ENCODE assay signal across 1 cellular context in genomic region chr10:102121739-102122372, GRCh38.
TF ChIP-seq lines count a peak whose summit lies in the region.

No MANE protein-coding gene starts in this region.

TF ChIP-seq in HCT116, 20 proteins besides CTCF, POLR2A, EP300 and RAD21 (continued from another document):
- TF ChIP-seq ZBTB33 (IDR thresholded peaks at IDR 0.05; ENCODE audit: extremely low read depth, insufficient replicate concordance, low read length) (no peak), SP1 (IDR thresholded peaks at IDR 0.05; ENCODE audit: low read depth) (no peak), YY1 (IDR thresholded peaks at IDR 0.05; ENCODE audit: extremely low read depth, insufficient replicate concordance, low read depth, low read length) (no peak), EZH2phosphoT487 (IDR thresholded peaks at IDR 0.05; ENCODE audit: borderline replicate concordance) (no peak), JUND (IDR thresholded peaks at IDR 0.05) (no peak), EGR1 (IDR thresholded peaks at IDR 0.05; ENCODE audit: low read depth) (no peak), CBX3 (IDR thresholded peaks at IDR 0.05; ENCODE audit: low read depth) (no peak), SRF (IDR thresholded peaks at IDR 0.05; ENCODE audit: low read depth) (no peak), ATF3 (IDR thresholded peaks at IDR 0.05) (no peak)
